In genomic region chr18:11512096-11513030, GRCh38 we compare ENCODE assay signal across 10 cellular contexts.
DNase-seq lines count a peak whose midpoint lies in the region; ATAC-seq, FAIRE-seq and TF ChIP-seq lines count a peak whose summit lies in the region.
"Had no signal": no experiment of that assay in that cellular context is flagged by ENCODE, and none has a peak within 500 bp of the region (broad histone marks: within the 10 kb centered on the region; RNA-seq: fewer than 3 reads in every experiment).

No MANE protein-coding gene starts in this region.

- no peaks in the 10 kb centered on the region for H3K36me3 Mint-ChIP-seq in natural killer cell treated with Interleukin-12 subunit alpha and Interleukin-12 subunit beta and Interleukin-15 and Interleukin-18, amount 100 ng/mL, for 72 hours

- no peak for FAIRE-seq in D721Med (lab: Jason Lieb, UNC)

- H3K27me3 Mint-ChIP-seq in natural killer cell treated with Interleukin-12 subunit alpha and Interleukin-12 subunit beta and Interleukin-15 and Interleukin-18, amount 100 ng/mL, for 72 hours: peaks cover 0 to 8% of the 10 kb centered on the region in 2 donors

- DNase-seq in D721Med (ENCODE audit: insufficient read length, low spot score) (no peak), RPMI8226 (peak; percentile 59), kidney epithelial cell (ENCODE audit: low read depth) (no peak), NCI-H446 (lab: John Stamatoyannopoulos, UW) (no peak), activated gamma-delta T cell (lab: John Stamatoyannopoulos, UW) (no peak)
- no peak for DNase-seq in natural killer cell treated with Interleukin-12 subunit alpha and Interleukin-12 subunit beta and Interleukin-15 and Interleukin-18, amount 100 ng/mL, for 72 hours (ENCODE audit: low spot score)
- DNase-seq: activated T-cell treated with anti-CD3 and anti-CD28 coated beads, Interleukin-2, amount 50 U/mL, for 4 hours; hippocampal formation had no signal

- no peak overlapping the region for H3K4me3 Mint-ChIP-seq in natural killer cell treated with Interleukin-12 subunit alpha and Interleukin-12 subunit beta and Interleukin-15 and Interleukin-18, amount 100 ng/mL, for 72 hours
- H3K4me3 Mint-ChIP-seq: activated T-cell treated with anti-CD3 and anti-CD28 coated beads, Interleukin-2, amount 50 U/mL, for 4 hours had no signal

- ATAC-seq in GM21619 (IDR thresholded peaks at IDR 0.05; ENCODE audit: unreplicated experiment) (peak; percentile 16), HG02763 (IDR thresholded peaks at IDR 0.05; ENCODE audit: unreplicated experiment) (no peak)
- ATAC-seq in natural killer cell treated with Interleukin-12 subunit alpha and Interleukin-12 subunit beta and Interleukin-15 and Interleukin-18, amount 100 ng/mL, for 72 hours: no peak
- ATAC-seq: activated T-cell treated with anti-CD3 and anti-CD28 coated beads, Interleukin-2, amount 50 U/mL, for 4 hours had no signal

- no peaks in the 10 kb centered on the region for H3K27me3 ChIP-seq in kidney epithelial cell (ENCODE audit: control insufficient read depth, insufficient read depth, low read length)

- no peak overlapping the region for H3K4me3 ChIP-seq in kidney epithelial cell (ENCODE audit: low read depth, low read length)

- H3K36me3 ChIP-seq in kidney epithelial cell (ENCODE audit: control insufficient read depth, insufficient read depth, low read length): no peaks in the 10 kb centered on the region

- peak; percentile 80 for TF ChIP-seq CTCF in D721Med (IDR thresholded peaks at IDR 0.05; ENCODE audit: insufficient read depth, missing control alignments)
- TF ChIP-seq CTCF in kidney epithelial cell (IDR thresholded peaks at IDR 0.05; ENCODE audit: insufficient read depth, low read length, poor library complexity, severe bottlenecking): peak; percentile 50

- H3K9me3 Mint-ChIP-seq in natural killer cell treated with Interleukin-12 subunit alpha and Interleukin-12 subunit beta and Interleukin-15 and Interleukin-18, amount 100 ng/mL, for 72 hours: no peaks in the 10 kb centered on the region
- H3K9me3 Mint-ChIP-seq: activated T-cell treated with anti-CD3 and anti-CD28 coated beads, Interleukin-2, amount 50 U/mL, for 4 hours had no signal

- H3K4me1 Mint-ChIP-seq in natural killer cell treated with Interleukin-12 subunit alpha and Interleukin-12 subunit beta and Interleukin-15 and Interleukin-18, amount 100 ng/mL, for 72 hours (ENCODE audit: low read depth in 2 of 2): no peaks in the 10 kb centered on the region

- H3K27ac Mint-ChIP-seq in natural killer cell treated with Interleukin-12 subunit alpha and Interleukin-12 subunit beta and Interleukin-15 and Interleukin-18, amount 100 ng/mL, for 72 hours: no peak overlapping the region
